17 cellular contexts compared by ENCODE assay signal in the genomic region with DNA sequence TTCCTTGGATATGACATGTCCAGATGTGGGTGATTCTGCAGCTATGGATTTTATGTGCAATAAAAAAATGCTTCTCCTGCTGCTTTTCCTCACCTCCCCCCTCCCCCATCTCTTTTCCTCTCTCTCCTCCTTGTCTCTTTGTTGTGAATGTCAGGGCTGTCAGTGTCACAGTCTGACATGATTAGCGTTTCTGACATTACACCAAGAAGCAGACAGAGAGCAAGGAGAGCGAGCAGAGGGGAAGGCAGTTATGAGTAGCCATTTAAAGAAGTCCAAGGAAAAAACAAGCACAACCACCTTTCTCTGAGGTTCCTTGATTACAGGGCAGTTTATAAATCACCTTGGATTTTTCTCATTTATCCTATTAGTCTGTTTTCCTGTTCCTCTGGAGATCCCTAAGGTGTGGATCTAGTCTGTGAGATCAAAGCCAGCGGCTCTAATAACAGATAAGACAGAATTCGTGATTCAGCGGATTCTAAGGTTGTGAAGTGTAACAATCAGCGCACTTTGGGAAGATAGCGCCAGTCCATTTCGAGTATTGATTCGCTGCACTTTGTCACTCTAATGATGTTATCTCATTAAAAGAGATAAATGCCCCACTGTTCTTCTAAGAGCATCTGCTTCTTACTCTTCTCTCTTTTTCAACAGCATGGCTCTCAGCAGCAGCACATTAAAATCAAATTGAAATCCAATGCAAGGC.
DNase-seq lines count a peak whose midpoint lies in the region; ATAC-seq, FAIRE-seq and TF ChIP-seq lines count a peak whose summit lies in the region.
"Had no signal": no experiment of that assay in that cellular context is flagged by ENCODE, and none has a peak within 500 bp of the region (broad histone marks: within the 10 kb centered on the region; RNA-seq: fewer than 3 reads in every experiment).

No MANE protein-coding gene starts in this region.

- peaks cover 20% of the 10 kb centered on the region for H3K9me3 Mint-ChIP-seq in T-helper 1 cell treated with Interleukin-12 subunit alpha and Interleukin-12 subunit beta and Interleukin-4 antibody, amounts not matched to agents 30 μg/mL and 1 μg/mL, for 36 hours
- peaks cover 32% of the 10 kb centered on the region for H3K9me3 Mint-ChIP-seq in neural progenitor cell
- H3K9me3 Mint-ChIP-seq: dendritic cell treated with granulocyte-macrophage colony-stimulating factor and Interleukin-4, amounts not matched to agents 40 ng/mL and 50 ng/mL, for 4 days; natural killer cell treated with Interleukin-12 subunit alpha and Interleukin-12 subunit beta and Interleukin-15 and Interleukin-18, amount 100 ng/mL, for 72 hours had no signal

- H3K27me3 Mint-ChIP-seq in T-helper 1 cell treated with Interleukin-12 subunit alpha and Interleukin-12 subunit beta and Interleukin-4 antibody, amounts not matched to agents 30 μg/mL and 1 μg/mL, for 36 hours (ENCODE audit: low read depth), result peaks cover 5% of the 10 kb centered on the region
- peaks cover 3% of the 10 kb centered on the region for H3K27me3 Mint-ChIP-seq in neural progenitor cell (ENCODE audit: insufficient read depth, low read depth)
- H3K27me3 Mint-ChIP-seq: dendritic cell treated with granulocyte-macrophage colony-stimulating factor and Interleukin-4, amounts not matched to agents 40 ng/mL and 50 ng/mL, for 4 days had no signal

- H3K4me3 ChIP-seq in K562, result no peak overlapping the region
- no peak overlapping the region for H3K4me3 ChIP-seq in neural progenitor cell
- H3K4me3 ChIP-seq: esophagus squamous epithelium, sigmoid colon had no signal

- no peaks in the 10 kb centered on the region for H4K20me1 ChIP-seq in K562 (replicated peaks; ENCODE audit: control insufficient read depth, insufficient read depth, low read length)
- H4K20me1 ChIP-seq in neural progenitor cell (ENCODE audit: low read depth), result no peaks in the 10 kb centered on the region

- no peak for ATAC-seq in K562
- no peak for ATAC-seq in HG02798 (IDR thresholded peaks at IDR 0.05; ENCODE audit: poor library complexity, unreplicated experiment)
- no peak for ATAC-seq in GM18498 (IDR thresholded peaks at IDR 0.05; ENCODE audit: unreplicated experiment)
- ATAC-seq: natural killer cell treated with Interleukin-12 subunit alpha and Interleukin-12 subunit beta and Interleukin-15 and Interleukin-18, amount 100 ng/mL, for 72 hours had no signal

- FAIRE-seq in K562 (lab: Jason Lieb, UNC) (peak; percentile 57), D721Med (lab: Jason Lieb, UNC) (no peak)
- FAIRE-seq: A204.1 had no signal

- H3K4me1 Mint-ChIP-seq in T-helper 1 cell treated with Interleukin-12 subunit alpha and Interleukin-12 subunit beta and Interleukin-4 antibody, amounts not matched to agents 30 μg/mL and 1 μg/mL, for 36 hours (ENCODE audit: low read depth), result peaks cover 46% of the 10 kb centered on the region
- peaks cover 24% of the 10 kb centered on the region for H3K4me1 Mint-ChIP-seq in neural progenitor cell

- TF ChIP-seq RAD21 in K562 (CRISPR knock-in tag; conservative IDR thresholded peaks at IDR 0.05 in 1 of 2, IDR thresholded peaks at IDR 0.05 in 1 of 2), result no peak

- intact Hi-C loops in K562 (cut with micrococcal nuclease), result no loop called here

- no peaks in the 10 kb centered on the region for H3K27me3 ChIP-seq in K562 (ENCODE audit: control insufficient read depth in 2 of 2, insufficient read depth in 2 of 2, low read length in 2 of 2)
- H3K27me3 ChIP-seq in neural progenitor cell, result no peaks in the 10 kb centered on the region
- H3K27me3 ChIP-seq: esophagus squamous epithelium, sigmoid colon had no signal

- H3K4me3 Mint-ChIP-seq in T-helper 1 cell treated with Interleukin-12 subunit alpha and Interleukin-12 subunit beta and Interleukin-4 antibody, amounts not matched to agents 30 μg/mL and 1 μg/mL, for 36 hours, result no peak overlapping the region
- H3K4me3 Mint-ChIP-seq in neural progenitor cell, result peak overlapping the region; percentile 40
- H3K4me3 Mint-ChIP-seq: dendritic cell treated with granulocyte-macrophage colony-stimulating factor and Interleukin-4, amounts not matched to agents 40 ng/mL and 50 ng/mL, for 4 days; natural killer cell treated with Interleukin-12 subunit alpha and Interleukin-12 subunit beta and Interleukin-15 and Interleukin-18, amount 100 ng/mL, for 72 hours had no signal

- H3K79me2 ChIP-seq in K562 (ENCODE audit: control insufficient read depth, insufficient read depth, low read length), result no peaks in the 10 kb centered on the region
- H3K79me2 ChIP-seq in neural progenitor cell (ENCODE audit: low read depth), result no peaks in the 10 kb centered on the region

- BruUV-seq in K562 (replicated peaks; lab: Mats Ljungman, UMichigan), result no TSS peak

- in situ Hi-C loops in K562 (cut with MboI), result no loop called here

- H3F3A ChIP-seq in neural progenitor cell (ENCODE audit: low read depth), result peaks cover 2% of the 10 kb centered on the region

- no peak for TF ChIP-seq POLR2A in K562 (conservative IDR thresholded peaks at IDR 0.05)

- TF ChIP-seq CTCF in K562 (IDR thresholded peaks at IDR 0.05 in 2 of 3, conservative IDR thresholded peaks at IDR 0.05 in 1 of 3; ENCODE audit: insufficient read depth in 2 of 3, low read depth in 1 of 3, low read length in 3 of 3), result no peak
- TF ChIP-seq CTCF in neural progenitor cell (IDR thresholded peaks at IDR 0.05), result no peak
- TF ChIP-seq CTCF in D721Med (IDR thresholded peaks at IDR 0.05; ENCODE audit: insufficient read depth, missing control alignments), result no peak

- no peak for TF ChIP-seq EP300 in K562 (IDR thresholded peaks at IDR 0.05; ENCODE audit: low read length)

- no peak overlapping the region for H3K9ac ChIP-seq in K562 (ENCODE audit: insufficient read depth in 1 of 2, low read depth in 2 of 2, low read length in 2 of 2)
- no peak overlapping the region for H3K9ac ChIP-seq in neural progenitor cell

- CTCF ChIA-PET in K562 (lab: Yijun Ruan, JAX; ENCODE audit: low intra/inter-chr PET ratio), result no interaction called here

- peaks cover 26% of the 10 kb centered on the region for H3K36me3 Mint-ChIP-seq in T-helper 1 cell treated with Interleukin-12 subunit alpha and Interleukin-12 subunit beta and Interleukin-4 antibody, amounts not matched to agents 30 μg/mL and 1 μg/mL, for 36 hours (ENCODE audit: low read depth)
- peaks cover 26% of the 10 kb centered on the region for H3K36me3 Mint-ChIP-seq in neural progenitor cell

- DNase-seq in T-helper 1 cell (no peak), NCI-H2227 (lab: John Stamatoyannopoulos, UW; ENCODE audit: unreplicated experiment) (peak; percentile 43), K562 (ENCODE audit: extremely low read depth in 1 of 4, low spot score in 3 of 4) (no peak), neural progenitor cell (ENCODE audit: low spot score) (no peak), D721Med (ENCODE audit: insufficient read length, low spot score) (no peak)
- DNase-seq: anterior cingulate cortex; esophagus squamous epithelium; NCI-H1694; NCI-H69; sigmoid colon; stimulated activated naive CD4-positive, alpha-beta T cell treated with Interleukin-2 at 50 U/mL for 16 hours had no signal

- H2AFZ ChIP-seq in K562 (ENCODE audit: low read depth, low read length), result no peak overlapping the region
- H2AFZ ChIP-seq in neural progenitor cell (replicated peaks), result no peak overlapping the region

- H3K4me2 ChIP-seq in K562 (ENCODE audit: insufficient read depth, low read length) (no peak overlapping the region), neural progenitor cell (no peak overlapping the region)

- H3K27ac ChIP-seq in K562 (ENCODE audit: extremely low read depth, low read depth, low read length) (no peak overlapping the region; the same call in 2 of the 3 replicates), neural progenitor cell (no peak overlapping the region)
- H3K27ac ChIP-seq: esophagus squamous epithelium had no signal

- no peaks in the 10 kb centered on the region for H3K9me1 ChIP-seq in K562 (ENCODE audit: control insufficient read depth, insufficient read depth, low read length)

- POLR2A ChIA-PET in K562 (lab: Yijun Ruan, JAX), result no interaction called here

- H3K36me3 ChIP-seq in K562 (ENCODE audit: control insufficient read depth, insufficient read depth, low read length) (no peaks in the 10 kb centered on the region), neural progenitor cell (no peaks in the 10 kb centered on the region)
- H3K36me3 ChIP-seq: esophagus squamous epithelium, sigmoid colon had no signal

- H3K4me1 ChIP-seq in K562 (replicated peaks in 1 of 2; ENCODE audit: control insufficient read depth in 2 of 2, insufficient read depth in 2 of 2, low read length in 2 of 2) (no peaks in the 10 kb centered on the region; a peak in 1 of 5 replicates), neural progenitor cell (no peaks in the 10 kb centered on the region)

- H3K27ac Mint-ChIP-seq in T-helper 1 cell treated with Interleukin-12 subunit alpha and Interleukin-12 subunit beta and Interleukin-4 antibody, amounts not matched to agents 30 μg/mL and 1 μg/mL, for 36 hours, result peak overlapping the region; percentile 4
- H3K27ac Mint-ChIP-seq in neural progenitor cell, result peak overlapping the region; percentile 29
- H3K27ac Mint-ChIP-seq: dendritic cell treated with granulocyte-macrophage colony-stimulating factor and Interleukin-4, amounts not matched to agents 40 ng/mL and 50 ng/mL, for 4 days; natural killer cell treated with Interleukin-12 subunit alpha and Interleukin-12 subunit beta and Interleukin-15 and Interleukin-18, amount 100 ng/mL, for 72 hours had no signal

- H3K9me3 ChIP-seq in K562 (replicated peaks; ENCODE audit: control insufficient read depth, insufficient read depth, low read depth, low read length), result no peaks in the 10 kb centered on the region
- H3K9me3 ChIP-seq in neural progenitor cell (ENCODE audit: low read depth), result no peaks in the 10 kb centered on the region
- H3K9me3 ChIP-seq: esophagus squamous epithelium, sigmoid colon had no signal

- 22% methylated on average over 9 of the region's 9 CpGs for WGBS in K562 (ENCODE audit: insufficient coverage, low coverage, missing lambda C conversion rate)

TF ChIP-seq in K562, 482 proteins besides CTCF, POLR2A, EP300 and RAD21 (continues in another document):
- TF ChIP-seq ZNF316 (IDR thresholded peaks at IDR 0.05), result 0 out of 2 replicates have a peak, but pooled peaks have one; percentile 5
- peak; percentile 7 for TF ChIP-seq DACH1 (IDR thresholded peaks at IDR 0.05; ENCODE audit: partially characterized antibody)
